In the genomic region with DNA sequence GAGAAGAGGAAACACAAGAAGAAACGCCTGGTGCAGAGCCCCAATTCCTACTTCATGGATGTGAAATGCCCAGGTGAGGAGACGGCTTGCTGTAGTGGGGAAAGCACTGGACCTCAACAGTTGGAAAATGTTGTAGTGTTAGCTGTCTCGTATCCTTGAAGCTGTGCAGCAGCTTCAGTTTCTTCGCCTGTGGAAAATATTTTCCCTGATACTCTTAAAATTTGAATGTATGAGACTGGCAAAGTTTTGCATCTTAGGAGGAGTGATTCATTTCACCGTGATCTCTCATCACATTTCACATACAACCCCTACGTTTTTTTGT, we compare ENCODE assay signal across 8 cellular contexts. TPM values are rescaled to one million over a fixed set of nuclear protein-coding genes. Genes with fewer than 3 reads are reported as not detected.
DNase-seq lines count a peak whose midpoint lies in the region; ATAC-seq and TF ChIP-seq lines count a peak whose summit lies in the region.

No MANE protein-coding gene starts in this region.

- no peaks in the 10 kb centered on the region for H4K20me1 ChIP-seq in mammary epithelial cell (ENCODE audit: insufficient read depth, low read length)

- H3K4me3 ChIP-seq in heart left ventricle (peak overlapping the region; percentile 48 to 93 (median 77)), mammary epithelial cell (replicated peaks in 1 of 3; ENCODE audit: insufficient read depth in 1 of 3, low read depth in 2 of 3, low read length in 3 of 3) (peak overlapping the region; percentile 75 to 78 (median 77)), mesendoderm (ENCODE audit: low read length) (peak overlapping the region; percentile 96), urinary bladder (ENCODE audit: low read depth, low read length) (peak overlapping the region; percentile 84)

- H3K9ac ChIP-seq in mammary epithelial cell (ENCODE audit: insufficient read depth, low read length) = peak overlapping the region; percentile 99
- H3K9ac ChIP-seq in mesendoderm (ENCODE audit: low read length) = peak overlapping the region; percentile 100

- peaks cover 23% of the 10 kb centered on the region for H3K79me2 ChIP-seq in mammary epithelial cell (ENCODE audit: insufficient read depth, low read length)
- peaks cover 17% of the 10 kb centered on the region for H3K79me2 ChIP-seq in mesendoderm (ENCODE audit: control insufficient read depth, insufficient read depth, low read length)

- H3K56ac ChIP-seq in mesendoderm (ENCODE audit: low read length) = peak overlapping the region; percentile 99

- H2AK5ac ChIP-seq in mesendoderm (ENCODE audit: low read length) = no peak overlapping the region

- H2AFZ ChIP-seq in mammary epithelial cell (ENCODE audit: low read depth, low read length) = peak overlapping the region; percentile 75

- H3K79me1 ChIP-seq in mesendoderm (ENCODE audit: low read length) = peaks cover 5% of the 10 kb centered on the region

- TF ChIP-seq POLR2A in heart left ventricle (IDR thresholded peaks at IDR 0.05) = no peak

- H3K4me2 ChIP-seq in mammary epithelial cell (ENCODE audit: insufficient read depth, low read depth, low read length) = peak overlapping the region; percentile 79
- H3K4me2 ChIP-seq in mesendoderm (ENCODE audit: low read length) = peak overlapping the region; percentile 51

- H4K8ac ChIP-seq in mesendoderm (ENCODE audit: low read depth, low read length) = peak overlapping the region; percentile 77

- no peak overlapping the region for H4K5ac ChIP-seq in mesendoderm (ENCODE audit: low read length)

- DNase-seq in heart left ventricle (no peak), Right ventricle myocardium superior (no peak), mammary epithelial cell (no peak), mesendoderm (no peak)

- in situ Hi-C loops in mammary epithelial cell (cut with MboI; ENCODE audit: low sequenced_read_pairs in 2 of 2) = loop anchor here in 1 of 2 donors (25.0 kb wide), 1 partner anchor 454 kb away; the partner anchor contains the start of genes S100A3, S100A4, S100A5 and S100A6

- peak overlapping the region; percentile 44 for H3K18ac ChIP-seq in mesendoderm (ENCODE audit: low read length)

- H3K27me3 ChIP-seq in heart left ventricle (no peaks in the 10 kb centered on the region), mammary epithelial cell (ENCODE audit: insufficient read depth, low read length) (no peaks in the 10 kb centered on the region), mesendoderm (ENCODE audit: insufficient read depth, low read length, poor library complexity) (no peaks in the 10 kb centered on the region)

- peaks cover 0 to 48% (median 39%) of the 10 kb centered on the region in 9 donors for H3K36me3 ChIP-seq in heart left ventricle
- peaks cover 17% of the 10 kb centered on the region for H3K36me3 ChIP-seq in mammary epithelial cell (ENCODE audit: insufficient read depth, low read length)
- H3K36me3 ChIP-seq in mesendoderm (ENCODE audit: control insufficient read depth, insufficient read depth, low read length) = peaks cover 4% of the 10 kb centered on the region
- H3K36me3 ChIP-seq in urinary bladder (ENCODE audit: insufficient read depth) = peaks cover 4% of the 10 kb centered on the region

- H2BK15ac ChIP-seq in mesendoderm (replicated peaks; ENCODE audit: low read depth) = no peak overlapping the region

- intact Hi-C loops in heart left ventricle (cut with DNase I) = loop anchor here in 5 of 10 donors (2.0 to 10.0 kb wide), 7 partner anchors 186 to 476 kb away; partner anchors contain the start of genes HAX1 (in 2 of the 5) and UBAP2L (in 1 of the 5)
- intact Hi-C loops in Right ventricle myocardium superior (cut with DNase I) = no loop called here
- intact Hi-C loops in mammary epithelial cell (cut with micrococcal nuclease) = loop anchor here (5.0 kb wide), 1 partner anchor 191 kb away; no protein-coding TSS in a partner anchor

- H2BK5ac ChIP-seq in mesendoderm (ENCODE audit: low read length) = no peak overlapping the region

- no peak for ATAC-seq in heart left ventricle
- ATAC-seq in Right ventricle myocardium superior (ENCODE audit: poor library complexity) = no peak
- no peak for ATAC-seq in GM18907 (IDR thresholded peaks at IDR 0.05; ENCODE audit: unreplicated experiment)
- no peak for ATAC-seq in GM19023 (IDR thresholded peaks at IDR 0.05; ENCODE audit: unreplicated experiment)
- ATAC-seq in GM19455 (IDR thresholded peaks at IDR 0.05; ENCODE audit: unreplicated experiment) = no peak

- no peaks in the 10 kb centered on the region for H3K9me3 ChIP-seq in heart left ventricle
- H3K9me3 ChIP-seq in mammary epithelial cell (replicated peaks; ENCODE audit: insufficient read depth, low read length) = no peaks in the 10 kb centered on the region

- dilution Hi-C loops in mammary epithelial cell (cut with HindIII; ENCODE audit: low sequenced_read_pairs) = no loop called here

- H3K23ac ChIP-seq in mesendoderm (ENCODE audit: low read length) = no peak overlapping the region

- H3K4me1 ChIP-seq in heart left ventricle (peaks cover 5 to 47% (median 31%) of the 10 kb centered on the region in 12 donors), mammary epithelial cell (ENCODE audit: insufficient read depth, low read length) (peaks cover 21% of the 10 kb centered on the region), mesendoderm (ENCODE audit: control insufficient read depth, low read depth, low read length) (no peaks in the 10 kb centered on the region), urinary bladder (ENCODE audit: insufficient read depth) (peaks cover 2% of the 10 kb centered on the region)

- 3 to 7% (median 4%) methylated on average over 6 of the region's 6 CpGs for WGBS in heart left ventricle, 4 donors
- WGBS in mammary epithelial cell (ENCODE audit: low coverage, missing lambda C conversion rate) = 0% methylated on average over 5 of the region's 6 CpGs
- no CpG with 5 or more reads among the region's 6 CpGs for WGBS in mesendoderm (ENCODE audit: extremely low coverage, insufficient coverage, low lambda C conversion rate)
- WGBS in urinary bladder = 4% methylated on average over 6 of the region's 6 CpGs

- H3K27ac ChIP-seq in heart left ventricle (peak overlapping the region; percentile 87 to 98 (median 94)), mammary epithelial cell (ENCODE audit: insufficient read depth, low read depth, low read length) (peak overlapping the region; percentile 93), mesendoderm (ENCODE audit: low read depth, low read length) (no peak overlapping the region), urinary bladder (ENCODE audit: low read depth) (peak overlapping the region; percentile 97)

- CTCF ChIA-PET in mammary epithelial cell (lab: Charles Lee; ENCODE audit: low non-redundant PET) = no interaction called here

- H2BK120ac ChIP-seq in mesendoderm (ENCODE audit: low read depth, low read length) = no peak overlapping the region

- no TSS peak for BruUV-seq in mammary epithelial cell (replicated peaks; lab: Mats Ljungman, UMichigan)

- TF ChIP-seq CTCF in heart left ventricle (IDR thresholded peaks at IDR 0.05) (no peak), mammary epithelial cell (conservative IDR thresholded peaks at IDR 0.05 in 1 of 2, IDR thresholded peaks at IDR 0.05 in 1 of 2; ENCODE audit: extremely low read depth in 1 of 2, insufficient read depth in 1 of 2, low read depth in 1 of 2, low read length in 2 of 2) (no peak)

- H3K4ac ChIP-seq in mesendoderm (ENCODE audit: low read depth, low read length) = peak overlapping the region; percentile 44

RNA-seq across cellular contexts. Expression of gene RPS27, which starts 0.6 kb away (rescaled TPM):
- total RNA-seq in heart left ventricle = 1,000 to 10,000 TPM in 1 of 9 donors, 100 to 1,000 TPM in 8; 537 to 1,013 (median 772) TPM
- polyA plus RNA-seq in heart left ventricle = 1,000 to 10,000 TPM; 3,213 to 7,204 TPM
- total RNA-seq in Right ventricle myocardium superior = 788 TPM
- total RNA-seq in mammary epithelial cell = 1,000 to 10,000 TPM; 1,002 to 1,257 TPM
- polyA plus RNA-seq in mammary epithelial cell = 1,814 TPM
- 967 TPM for polyA minus RNA-seq in mammary epithelial cell
- polyA plus RNA-seq in mesendoderm (2013, experiment 1 of 2) = 16,135 TPM
- polyA plus RNA-seq in mesendoderm (2013, experiment 2 of 2) = 16,181 TPM
- total RNA-seq in urinary bladder = 3,498 TPM
- polyA plus RNA-seq in urinary bladder = 10,997 TPM

RNA-seq across cellular contexts. Expression of gene RAB13, which starts 5.0 kb away (rescaled TPM):
- 10 to 100 TPM; 18.2 to 97.6 (median 49.3) TPM for total RNA-seq in heart left ventricle
- 100 to 1,000 TPM in 1 of 2 donors, 10 to 100 TPM in 1; 79.5 to 107 TPM for polyA plus RNA-seq in heart left ventricle
- total RNA-seq in Right ventricle myocardium superior = 59.9 TPM
- 10 to 100 TPM; 27.7 to 98.2 TPM for total RNA-seq in mammary epithelial cell
- polyA plus RNA-seq in mammary epithelial cell = 53.8 TPM
- 15.2 TPM for polyA minus RNA-seq in mammary epithelial cell
- 270 TPM for polyA plus RNA-seq in mesendoderm (2013, experiment 1 of 2)
- polyA plus RNA-seq in mesendoderm (2013, experiment 2 of 2) = 280 TPM
- 37.0 TPM for total RNA-seq in urinary bladder
- polyA plus RNA-seq in urinary bladder = 192 TPM

RNA-seq across cellular contexts. Expression of gene JTB, which starts 13.6 kb away (rescaled TPM):
- 100 to 1,000 TPM in 3 of 9 donors, 10 to 100 TPM in 6; 55.0 to 175 (median 79.5) TPM for total RNA-seq in heart left ventricle
- polyA plus RNA-seq in heart left ventricle = 100 to 1,000 TPM in 1 of 2 donors, 10 to 100 TPM in 1; 87.4 to 222 TPM
- total RNA-seq in Right ventricle myocardium superior = 69.6 TPM
- 10 to 100 TPM; 58.7 to 60.5 TPM for total RNA-seq in mammary epithelial cell
- 85.8 TPM for polyA plus RNA-seq in mammary epithelial cell
- 49.5 TPM for polyA minus RNA-seq in mammary epithelial cell
- polyA plus RNA-seq in mesendoderm (2013, experiment 1 of 2) = 106 TPM
- 103 TPM for polyA plus RNA-seq in mesendoderm (2013, experiment 2 of 2)
- 99.5 TPM for total RNA-seq in urinary bladder
- polyA plus RNA-seq in urinary bladder = 148 TPM

RNA-seq across cellular contexts. Expression of gene CREB3L4, which starts 23.4 kb away (rescaled TPM):
- total RNA-seq in heart left ventricle = 1 to 10 TPM; 2.5 to 7.2 (median 4.5) TPM
- polyA plus RNA-seq in heart left ventricle = 1 to 10 TPM; 4.8 to 5.7 TPM
- 4.1 TPM for total RNA-seq in Right ventricle myocardium superior
- 1 to 10 TPM; 6.7 to 8.8 TPM for total RNA-seq in mammary epithelial cell
- 11.0 TPM for polyA plus RNA-seq in mammary epithelial cell
- polyA minus RNA-seq in mammary epithelial cell = not detected
- 15.2 TPM for polyA plus RNA-seq in mesendoderm (2013, experiment 1 of 2)
- 13.7 TPM for polyA plus RNA-seq in mesendoderm (2013, experiment 2 of 2)
- 8.7 TPM for total RNA-seq in urinary bladder
- 12.2 TPM for polyA plus RNA-seq in urinary bladder

RNA-seq across cellular contexts. Expression of gene SLC39A1, which starts 27.8 kb away (rescaled TPM):
- total RNA-seq in heart left ventricle (10 to 100 TPM; 31.6 to 83.9 (median 48.4) TPM), Right ventricle myocardium superior (46.9 TPM), mammary epithelial cell (10 to 100 TPM; 77.3 to 98.0 TPM), urinary bladder (42.6 TPM)
- polyA plus RNA-seq in heart left ventricle (100 to 1,000 TPM in 1 of 2 donors, 10 to 100 TPM in 1; 32.5 to 163 TPM), mammary epithelial cell (84.2 TPM), urinary bladder (121 TPM)
- polyA minus RNA-seq in mammary epithelial cell = 38.3 TPM
- polyA plus RNA-seq in mesendoderm (2013, experiment 1 of 2) = 162 TPM
- 160 TPM for polyA plus RNA-seq in mesendoderm (2013, experiment 2 of 2)
